ENCODE assay signal across 2 cellular contexts in genomic region chr19:8074501-8074900, GRCh38.
A peak's percentile ranks its signal among the peaks of the same experiment; 100 is the strongest.
TF ChIP-seq lines count a peak whose summit lies in the region.

No MANE protein-coding gene starts in this region.

TF ChIP-seq in HCT116, 20 proteins besides CTCF, POLR2A, EP300 and RAD21 (continued from another document):
- TF ChIP-seq, protein P1, sequence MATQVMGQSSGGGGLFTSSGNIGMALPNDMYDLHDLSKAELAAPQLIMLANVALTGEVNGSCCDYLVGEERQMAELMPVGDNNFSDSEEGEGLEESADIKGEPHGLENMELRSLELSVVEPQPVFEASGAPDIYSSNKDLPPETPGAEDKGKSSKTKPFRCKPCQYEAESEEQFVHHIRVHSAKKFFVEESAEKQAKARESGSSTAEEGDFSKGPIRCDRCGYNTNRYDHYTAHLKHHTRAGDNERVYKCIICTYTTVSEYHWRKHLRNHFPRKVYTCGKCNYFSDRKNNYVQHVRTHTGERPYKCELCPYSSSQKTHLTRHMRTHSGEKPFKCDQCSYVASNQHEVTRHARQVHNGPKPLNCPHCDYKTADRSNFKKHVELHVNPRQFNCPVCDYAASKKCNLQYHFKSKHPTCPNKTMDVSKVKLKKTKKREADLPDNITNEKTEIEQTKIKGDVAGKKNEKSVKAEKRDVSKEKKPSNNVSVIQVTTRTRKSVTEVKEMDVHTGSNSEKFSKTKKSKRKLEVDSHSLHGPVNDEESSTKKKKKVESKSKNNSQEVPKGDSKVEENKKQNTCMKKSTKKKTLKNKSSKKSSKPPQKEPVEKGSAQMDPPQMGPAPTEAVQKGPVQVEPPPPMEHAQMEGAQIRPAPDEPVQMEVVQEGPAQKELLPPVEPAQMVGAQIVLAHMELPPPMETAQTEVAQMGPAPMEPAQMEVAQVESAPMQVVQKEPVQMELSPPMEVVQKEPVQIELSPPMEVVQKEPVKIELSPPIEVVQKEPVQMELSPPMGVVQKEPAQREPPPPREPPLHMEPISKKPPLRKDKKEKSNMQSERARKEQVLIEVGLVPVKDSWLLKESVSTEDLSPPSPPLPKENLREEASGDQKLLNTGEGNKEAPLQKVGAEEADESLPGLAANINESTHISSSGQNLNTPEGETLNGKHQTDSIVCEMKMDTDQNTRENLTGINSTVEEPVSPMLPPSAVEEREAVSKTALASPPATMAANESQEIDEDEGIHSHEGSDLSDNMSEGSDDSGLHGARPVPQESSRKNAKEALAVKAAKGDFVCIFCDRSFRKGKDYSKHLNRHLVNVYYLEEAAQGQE (IDR thresholded peaks at IDR 0.05; ENCODE audit: low read depth), result no peak
- TF ChIP-seq POLR2AphosphoS5 (IDR thresholded peaks at IDR 0.05; ENCODE audit: low read depth, low read length), result no peak
- peak; percentile 81 for TF ChIP-seq CBX3 (IDR thresholded peaks at IDR 0.05; ENCODE audit: low read depth)
- TF ChIP-seq JUND (IDR thresholded peaks at IDR 0.05), result no peak
- TF ChIP-seq SIN3A (IDR thresholded peaks at IDR 0.05; ENCODE audit: low read depth), result no peak
- no peak for TF ChIP-seq CEBPB (IDR thresholded peaks at IDR 0.05; ENCODE audit: low read depth)
- TF ChIP-seq EGR1 (IDR thresholded peaks at IDR 0.05; ENCODE audit: low read depth), result no peak
- no peak for TF ChIP-seq SP1 (IDR thresholded peaks at IDR 0.05; ENCODE audit: low read depth)
- TF ChIP-seq SRF (IDR thresholded peaks at IDR 0.05; ENCODE audit: low read depth), result peak; percentile 44; the same call in 1 of the 2 replicates
- no peak for TF ChIP-seq ATF3 (IDR thresholded peaks at IDR 0.05)

TF ChIP-seq in K562, 482 proteins besides CTCF, POLR2A, EP300 and RAD21 (continued from another document and continues in another):
- TF ChIP-seq SMARCC2 (IDR thresholded peaks at IDR 0.05; ENCODE audit: low read depth), result no peak
- TF ChIP-seq DEAF1 (CRISPR knock-in tag; IDR thresholded peaks at IDR 0.05), result no peak
- no peak for TF ChIP-seq E4F1 (CRISPR knock-in tag; IDR thresholded peaks at IDR 0.05; ENCODE audit: borderline replicate concordance)
- no peak for TF ChIP-seq FOXA3 (CRISPR knock-in tag; conservative IDR thresholded peaks at IDR 0.05 in 1 of 2, IDR thresholded peaks at IDR 0.05 in 1 of 2)
- no peak for TF ChIP-seq CHD1 (IDR thresholded peaks at IDR 0.05; ENCODE audit: low read length)
- TF ChIP-seq KLF10 (CRISPR knock-in tag; IDR thresholded peaks at IDR 0.05), result no peak
- TF ChIP-seq ZNF551 (CRISPR knock-in tag; IDR thresholded peaks at IDR 0.05), result no peak
- TF ChIP-seq, protein P2, sequence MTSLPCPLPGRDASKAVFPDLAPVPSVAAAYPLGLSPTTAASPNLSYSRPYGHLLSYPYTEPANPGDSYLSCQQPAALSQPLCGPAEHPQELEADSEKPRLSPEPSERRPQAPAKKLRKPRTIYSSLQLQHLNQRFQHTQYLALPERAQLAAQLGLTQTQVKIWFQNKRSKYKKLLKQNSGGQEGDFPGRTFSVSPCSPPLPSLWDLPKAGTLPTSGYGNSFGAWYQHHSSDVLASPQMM (CRISPR knock-in tag; IDR thresholded peaks at IDR 0.05), result no peak
- peak; percentile 69; the same call in 1 of the 2 replicates for TF ChIP-seq CBX5 (IDR thresholded peaks at IDR 0.05; ENCODE audit: borderline replicate concordance, low read depth)
- TF ChIP-seq RCOR1 (IDR thresholded peaks at IDR 0.05; ENCODE audit: borderline replicate concordance in 1 of 2, low read depth in 2 of 2, low read length in 2 of 2), result peak in 1 of 2 experiments; percentile 94; a peak in 2 of 4 replicates
- TF ChIP-seq ZBED1 (IDR thresholded peaks at IDR 0.05), result no peak
- TF ChIP-seq ZNF24 (IDR thresholded peaks at IDR 0.05), result 0 out of 2 replicates have a peak, but pooled peaks have one; percentile 8
- no peak for TF ChIP-seq BCLAF1 (IDR thresholded peaks at IDR 0.05; ENCODE audit: borderline replicate concordance in 1 of 2, control insufficient read depth in 1 of 2, low read depth in 2 of 2, low read length in 1 of 2)
- TF ChIP-seq, protein P3, sequence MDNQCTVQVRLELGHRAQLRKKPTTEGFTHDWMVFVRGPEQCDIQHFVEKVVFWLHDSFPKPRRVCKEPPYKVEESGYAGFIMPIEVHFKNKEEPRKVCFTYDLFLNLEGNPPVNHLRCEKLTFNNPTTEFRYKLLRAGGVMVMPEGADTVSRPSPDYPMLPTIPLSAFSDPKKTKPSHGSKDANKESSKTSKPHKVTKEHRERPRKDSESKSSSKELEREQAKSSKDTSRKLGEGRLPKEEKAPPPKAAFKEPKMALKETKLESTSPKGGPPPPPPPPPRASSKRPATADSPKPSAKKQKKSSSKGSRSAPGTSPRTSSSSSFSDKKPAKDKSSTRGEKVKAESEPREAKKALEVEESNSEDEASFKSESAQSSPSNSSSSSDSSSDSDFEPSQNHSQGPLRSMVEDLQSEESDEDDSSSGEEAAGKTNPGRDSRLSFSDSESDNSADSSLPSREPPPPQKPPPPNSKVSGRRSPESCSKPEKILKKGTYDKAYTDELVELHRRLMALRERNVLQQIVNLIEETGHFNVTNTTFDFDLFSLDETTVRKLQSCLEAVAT (IDR thresholded peaks at IDR 0.05), result peak in 1 of 2 experiments; percentile 99; a peak in 2 of 4 replicates
- TF ChIP-seq CBX3 (IDR thresholded peaks at IDR 0.05; ENCODE audit: borderline replicate concordance in 1 of 2, low read length in 2 of 2), result peak in 1 of 2 experiments; percentile 96; a peak in 2 of 3 replicates
- no peak for TF ChIP-seq NCOA6 (IDR thresholded peaks at IDR 0.05)
- TF ChIP-seq HOMEZ (CRISPR knock-in tag; IDR thresholded peaks at IDR 0.05), result no peak
- TF ChIP-seq ID3 (CRISPR knock-in tag; IDR thresholded peaks at IDR 0.05), result no peak
- TF ChIP-seq ID3 (tag; IDR thresholded peaks at IDR 0.05), result 0 out of 2 replicates have a peak, but pooled peaks have one; percentile 50
- TF ChIP-seq CC2D1A (IDR thresholded peaks at IDR 0.05), result peak; percentile 56; the same call in 1 of the 2 replicates
- no peak for TF ChIP-seq BRD4 (IDR thresholded peaks at IDR 0.05)
- no peak for TF ChIP-seq ZNF398 (CRISPR knock-in tag; IDR thresholded peaks at IDR 0.05)
- TF ChIP-seq HMG20B (CRISPR knock-in tag; IDR thresholded peaks at IDR 0.05), result no peak
- no peak for TF ChIP-seq ZNF347 (CRISPR knock-in tag; IDR thresholded peaks at IDR 0.05; ENCODE audit: low read depth)
- peak; percentile 99 for TF ChIP-seq HLTF (IDR thresholded peaks at IDR 0.05)
- TF ChIP-seq NFATC3 (IDR thresholded peaks at IDR 0.05), result no peak
- no peak for TF ChIP-seq EP400 (IDR thresholded peaks at IDR 0.05)
- TF ChIP-seq ERF (CRISPR knock-in tag; IDR thresholded peaks at IDR 0.05), result no peak
- peak; percentile 91 for TF ChIP-seq SMARCA5 (IDR thresholded peaks at IDR 0.05)
- no peak for TF ChIP-seq HNRNPH1 (optimal IDR thresholded peaks at IDR 0.05; ENCODE audit: low read depth, low read length)
- TF ChIP-seq TGIF2 (CRISPR knock-in tag; IDR thresholded peaks at IDR 0.05), result no peak
- no peak for TF ChIP-seq SMARCE1 (IDR thresholded peaks at IDR 0.05)
- TF ChIP-seq CEBPZ (IDR thresholded peaks at IDR 0.05; ENCODE audit: borderline replicate concordance, low read depth, low read length), result no peak
- no peak for TF ChIP-seq CEBPB (tag; IDR thresholded peaks at IDR 0.05)
- no peak for TF ChIP-seq SIRT6 (IDR thresholded peaks at IDR 0.05; ENCODE audit: low read depth, low read length)
- TF ChIP-seq CREM (IDR thresholded peaks at IDR 0.05; ENCODE audit: low read depth), result no peak
- TF ChIP-seq ZNF408 (CRISPR knock-in tag; IDR thresholded peaks at IDR 0.05; ENCODE audit: low read depth), result no peak
- TF ChIP-seq RBM17 (IDR thresholded peaks at IDR 0.05; ENCODE audit: borderline replicate concordance, low read depth, low read length), result no peak
